41 cellular contexts compared by ENCODE assay signal in the genomic region with DNA sequence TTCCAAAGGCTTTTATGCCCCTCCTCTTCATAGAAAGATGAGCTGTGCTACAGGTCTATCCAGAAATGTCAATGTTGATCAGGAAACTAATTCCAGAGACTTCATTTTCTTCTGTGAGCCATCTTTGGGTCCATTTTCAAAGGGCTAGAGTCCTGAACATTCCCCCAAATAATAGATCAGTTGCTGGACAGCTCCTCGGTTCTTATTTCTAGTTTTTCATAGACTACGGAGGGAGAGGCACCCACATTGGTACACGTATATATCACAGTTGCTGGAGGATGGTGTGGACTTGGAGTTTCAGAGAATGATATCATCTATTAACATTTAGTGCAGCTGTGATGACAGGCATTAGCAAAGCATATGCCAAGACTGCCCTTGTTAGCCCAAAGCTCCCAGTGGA. TPM values are rescaled to one million over a fixed set of nuclear protein-coding genes. Genes with fewer than 3 reads are reported as not detected.
"Had no signal": no experiment of that assay in that cellular context is flagged by ENCODE, and none has a peak within 500 bp of the region (broad histone marks: within the 10 kb centered on the region; RNA-seq: fewer than 3 reads in every experiment).

No MANE protein-coding gene starts in this region.

- H3K27me3 ChIP-seq: ascending aorta, cardiac muscle cell had no signal

- H3K36me3 Mint-ChIP-seq: activated CD8-positive, alpha-beta memory T cell treated with anti-CD3 and anti-CD28 coated beads, Interleukin-2, amount 10 ng/mL, durations not matched to agents 7 days and 5 days; activated naive CD4-positive, alpha-beta T cell treated with anti-CD3 and anti-CD28 coated beads, Interleukin-2, amount 10 ng/mL, durations not matched to agents 7 days and 5 days; activated naive CD4-positive, alpha-beta T cell treated with anti-CD3 and anti-CD28 coated beads, Interleukin-2, amount 50 U/mL, for 24 hours; activated naive CD8-positive, alpha-beta T cell treated with anti-CD3 and anti-CD28 coated beads, Interleukin-2, amount 10 ng/mL, durations not matched to agents 7 days and 5 days had no signal

- ATAC-seq: activated CD4-positive, alpha-beta T cell treated with anti-CD3 and anti-CD28 coated beads for 36 hours; activated CD4-positive, CD25-positive, alpha-beta regulatory T cell treated with anti-CD3 and anti-CD28 coated beads, Interleukin-2, amount 50 U/mL, for 24 hours; activated CD8-positive, alpha-beta memory T cell treated with anti-CD3 and anti-CD28 coated beads, Interleukin-2, amount 10 ng/mL, durations not matched to agents 7 days and 5 days; activated CD8-positive, alpha-beta T cell treated with anti-CD3 and anti-CD28 coated beads, Interleukin-2, amount 10 ng/mL, durations not matched to agents 7 days and 5 days; activated naive CD8-positive, alpha-beta T cell treated with anti-CD3 and anti-CD28 coated beads, Interleukin-2, amount 50 U/mL, for 24 hours had no signal

- H3K4me3 Mint-ChIP-seq: activated B cell treated with CpG ODN at 0.5 μM for 24 hours; activated CD4-positive, alpha-beta memory T cell treated with anti-CD3 and anti-CD28 coated beads, Interleukin-2, amount 10 ng/mL, durations not matched to agents 7 days and 5 days; activated CD4-positive, alpha-beta T cell treated with anti-CD3 and anti-CD28 coated beads for 36 hours; activated CD4-positive, alpha-beta T cell treated with anti-CD3 and anti-CD28 coated beads, Interleukin-2, amount 10 ng/mL, durations not matched to agents 7 days and 5 days; activated CD8-positive, alpha-beta memory T cell treated with anti-CD3 and anti-CD28 coated beads, Interleukin-2, amount 10 ng/mL, durations not matched to agents 7 days and 5 days; activated CD8-positive, alpha-beta T cell treated with anti-CD3 and anti-CD28 coated beads, Interleukin-2, amount 10 ng/mL, durations not matched to agents 7 days and 5 days; activated naive CD4-positive, alpha-beta T cell treated with anti-CD3 and anti-CD28 coated beads, Interleukin-2, amount 10 ng/mL, durations not matched to agents 7 days and 5 days; activated naive CD4-positive, alpha-beta T cell treated with anti-CD3 and anti-CD28 coated beads, Interleukin-2, amount 50 U/mL, for 24 hours; activated naive CD8-positive, alpha-beta T cell; activated naive CD8-positive, alpha-beta T cell treated with anti-CD3 and anti-CD28 coated beads, Interleukin-2, amount 10 ng/mL, durations not matched to agents 7 days and 5 days; activated naive CD8-positive, alpha-beta T cell treated with anti-CD3 and anti-CD28 coated beads, Interleukin-2, amount 50 U/mL, for 24 hours; activated T-cell treated with anti-CD3 and anti-CD28 coated beads, Interleukin-2, amount 50 U/mL, for 24 hours; brain; central memory CD8-positive, alpha-beta T cell; T-helper 1 cell treated with Interleukin-12 subunit alpha and Interleukin-12 subunit beta and Interleukin-4 antibody, amounts not matched to agents 30 μg/mL and 1 μg/mL, for 36 hours; T-helper 2 cell treated with Interferon-gamma antibody and Interleukin-4, amounts not matched to agents 5 μg/mL and 100 μg/mL, for 36 hours had no signal

- H3K9me3 Mint-ChIP-seq: activated B cell treated with CpG ODN at 0.5 μM for 24 hours; activated CD4-positive, alpha-beta memory T cell treated with anti-CD3 and anti-CD28 coated beads, Interleukin-2, amount 10 ng/mL, durations not matched to agents 7 days and 5 days; activated naive CD4-positive, alpha-beta T cell treated with anti-CD3 and anti-CD28 coated beads, Interleukin-2, amount 10 ng/mL, durations not matched to agents 7 days and 5 days; activated naive CD4-positive, alpha-beta T cell treated with anti-CD3 and anti-CD28 coated beads, Interleukin-2, amount 50 U/mL, for 24 hours; activated naive CD8-positive, alpha-beta T cell treated with anti-CD3 and anti-CD28 coated beads, Interleukin-2, amount 50 U/mL, for 24 hours; activated T-cell treated with anti-CD3 and anti-CD28 coated beads, Interleukin-2, amount 50 U/mL, for 24 hours; activated T-helper 2 cell treated with anti-CD3 and anti-CD28 coated beads, Interferon-gamma antibody, Interleukin-2, Interleukin-4, amounts not matched to agents 10 μg/mL and 5 μg/mL and 100 μg/mL, durations not matched to agents 14 hours and 24 hours and 36 hours; central memory CD8-positive, alpha-beta T cell had no signal

- H3K4me1 ChIP-seq: ascending aorta had no signal

- H3K27me3 Mint-ChIP-seq: activated B cell treated with CpG ODN at 0.5 μM for 24 hours; activated CD4-positive, alpha-beta memory T cell treated with anti-CD3 and anti-CD28 coated beads, Interleukin-2, amount 10 ng/mL, durations not matched to agents 7 days and 5 days; activated CD4-positive, alpha-beta T cell treated with anti-CD3 and anti-CD28 coated beads, Interleukin-2, amount 10 ng/mL, durations not matched to agents 7 days and 5 days; activated CD8-positive, alpha-beta memory T cell treated with anti-CD3 and anti-CD28 coated beads, Interleukin-2, amount 10 ng/mL, durations not matched to agents 7 days and 5 days; activated naive CD4-positive, alpha-beta T cell treated with anti-CD3 and anti-CD28 coated beads, Interleukin-2, amount 10 ng/mL, durations not matched to agents 7 days and 5 days had no signal

- H3K27ac Mint-ChIP-seq: activated B cell treated with CpG ODN at 0.5 μM for 24 hours; activated CD4-positive, alpha-beta memory T cell treated with anti-CD3 and anti-CD28 coated beads, Interleukin-2, amount 10 ng/mL, durations not matched to agents 7 days and 5 days; activated CD4-positive, alpha-beta T cell treated with anti-CD3 and anti-CD28 coated beads for 36 hours; activated CD4-positive, alpha-beta T cell treated with anti-CD3 and anti-CD28 coated beads, Interleukin-2, amount 10 ng/mL, durations not matched to agents 7 days and 5 days; activated CD8-positive, alpha-beta memory T cell treated with anti-CD3 and anti-CD28 coated beads, Interleukin-2, amount 10 ng/mL, durations not matched to agents 7 days and 5 days; activated CD8-positive, alpha-beta T cell treated with anti-CD3 and anti-CD28 coated beads, Interleukin-2, amount 10 ng/mL, durations not matched to agents 7 days and 5 days; activated naive CD4-positive, alpha-beta T cell treated with anti-CD3 and anti-CD28 coated beads, Interleukin-2, amount 10 ng/mL, durations not matched to agents 7 days and 5 days; activated naive CD4-positive, alpha-beta T cell treated with anti-CD3 and anti-CD28 coated beads, Interleukin-2, amount 50 U/mL, for 24 hours; activated naive CD8-positive, alpha-beta T cell; activated naive CD8-positive, alpha-beta T cell treated with anti-CD3 and anti-CD28 coated beads, Interleukin-2, amount 10 ng/mL, durations not matched to agents 7 days and 5 days; activated naive CD8-positive, alpha-beta T cell treated with anti-CD3 and anti-CD28 coated beads, Interleukin-2, amount 50 U/mL, for 24 hours; activated T-cell treated with anti-CD3 and anti-CD28 coated beads, Interleukin-2, amount 50 U/mL, for 24 hours; activated T-helper 2 cell treated with anti-CD3 and anti-CD28 coated beads, Interferon-gamma antibody, Interleukin-2, Interleukin-4, amounts not matched to agents 10 μg/mL and 5 μg/mL and 100 μg/mL, durations not matched to agents 14 hours and 24 hours and 36 hours; brain; T-helper 1 cell treated with Interleukin-12 subunit alpha and Interleukin-12 subunit beta and Interleukin-4 antibody, amounts not matched to agents 30 μg/mL and 1 μg/mL, for 36 hours; T-helper 2 cell treated with Interferon-gamma antibody and Interleukin-4, amounts not matched to agents 5 μg/mL and 100 μg/mL, for 36 hours had no signal

- DNase-seq: activated B cell treated with CpG ODN at 0.5 μM for 24 hours; activated CD4-positive, alpha-beta memory T cell treated with anti-CD3 and anti-CD28 coated beads, Interleukin-2, amount 10 ng/mL, durations not matched to agents 7 days and 5 days; activated CD4-positive, alpha-beta T cell treated with anti-CD3 and anti-CD28 coated beads for 1 hour; activated CD4-positive, alpha-beta T cell treated with anti-CD3 and anti-CD28 coated beads for 36 hours; activated CD4-positive, alpha-beta T cell treated with anti-CD3 and anti-CD28 coated beads for 48 hours; activated CD4-positive, alpha-beta T cell treated with anti-CD3 and anti-CD28 coated beads, Interleukin-2, amount 10 ng/mL, durations not matched to agents 7 days and 5 days; activated CD4-positive, alpha-beta T cell treated with anti-CD3 and anti-CD28 coated beads, Interleukin-2, amount 50 U/mL, for 48 hours; activated CD8-positive, alpha-beta memory T cell treated with anti-CD3 and anti-CD28 coated beads for 24 hours; activated CD8-positive, alpha-beta memory T cell treated with anti-CD3 and anti-CD28 coated beads, Interleukin-2, amount 10 ng/mL, durations not matched to agents 7 days and 5 days; activated CD8-positive, alpha-beta memory T cell treated with anti-CD3 and anti-CD28 coated beads, Interleukin-2, amount 50 U/mL, for 48 hours; activated CD8-positive, alpha-beta T cell treated with anti-CD3 and anti-CD28 coated beads, Interleukin-2, amount 10 ng/mL, durations not matched to agents 7 days and 5 days; activated effector memory CD4-positive, alpha-beta T cell treated with Interleukin-2 at 50 U/mL for 16 hours; activated gamma-delta T cell; activated naive CD4-positive, alpha-beta T cell treated with anti-CD3 and anti-CD28 coated beads, Interleukin-2, amount 10 ng/mL, durations not matched to agents 7 days and 5 days; activated naive CD4-positive, alpha-beta T cell treated with Interleukin-2 at 50 U/mL for 16 hours; activated naive CD8-positive, alpha-beta T cell treated with anti-CD3 and anti-CD28 coated beads, Interleukin-2, amount 10 ng/mL, durations not matched to agents 7 days and 5 days; activated naive CD8-positive, alpha-beta T cell treated with anti-CD3 and anti-CD28 coated beads, Interleukin-2, amount 50 U/mL, for 24 hours; activated T-cell treated with anti-CD3 and anti-CD28 coated beads, Interleukin-2, amount 50 U/mL, for 24 hours; activated T-cell treated with anti-CD3 and anti-CD28 coated beads, Interleukin-2, amount 50 U/mL, for 48 hours; amygdala; anterior cingulate cortex; caudate nucleus; cerebellar nuclear complex; T-helper 1 cell; T-helper 2 cell; T-helper 9 cell had no signal

- H3K4me1 Mint-ChIP-seq: activated B cell treated with CpG ODN at 0.5 μM for 24 hours; activated CD4-positive, alpha-beta memory T cell treated with anti-CD3 and anti-CD28 coated beads, Interleukin-2, amount 10 ng/mL, durations not matched to agents 7 days and 5 days; activated CD4-positive, alpha-beta T cell treated with anti-CD3 and anti-CD28 coated beads for 36 hours; activated CD4-positive, alpha-beta T cell treated with anti-CD3 and anti-CD28 coated beads, Interleukin-2, amount 10 ng/mL, durations not matched to agents 7 days and 5 days; activated CD8-positive, alpha-beta memory T cell treated with anti-CD3 and anti-CD28 coated beads, Interleukin-2, amount 10 ng/mL, durations not matched to agents 7 days and 5 days; activated naive CD4-positive, alpha-beta T cell treated with anti-CD3 and anti-CD28 coated beads, Interleukin-2, amount 10 ng/mL, durations not matched to agents 7 days and 5 days; activated naive CD4-positive, alpha-beta T cell treated with anti-CD3 and anti-CD28 coated beads, Interleukin-2, amount 50 U/mL, for 24 hours; activated naive CD8-positive, alpha-beta T cell treated with anti-CD3 and anti-CD28 coated beads, Interleukin-2, amount 10 ng/mL, durations not matched to agents 7 days and 5 days; activated naive CD8-positive, alpha-beta T cell treated with anti-CD3 and anti-CD28 coated beads, Interleukin-2, amount 50 U/mL, for 24 hours; brain; central memory CD8-positive, alpha-beta T cell had no signal

- H3K4me3 ChIP-seq: ascending aorta, cardiac muscle cell had no signal

- H3K9me3 ChIP-seq: ascending aorta had no signal

- FAIRE-seq: bronchial epithelial cell, TTC549 had no signal

- H3K27ac ChIP-seq: ascending aorta, cardiac muscle cell, VCaP had no signal

- H3K36me3 ChIP-seq: ascending aorta, cardiac muscle cell had no signal

RNA-seq across cellular contexts. Expression of a gene that starts 59.1 kb away (rescaled TPM):
- total RNA-seq: activated B cell treated with CpG ODN at 0.5 μM for 24 hours; activated CD4-positive, alpha-beta memory T cell treated with anti-CD3 and anti-CD28 coated beads, Interleukin-2, amount 10 ng/mL, durations not matched to agents 7 days and 5 days; activated CD4-positive, alpha-beta T cell treated with anti-CD3 and anti-CD28 coated beads, Interleukin-2, amount 10 ng/mL, durations not matched to agents 7 days and 5 days; activated CD8-positive, alpha-beta memory T cell treated with anti-CD3 and anti-CD28 coated beads, Interleukin-2, amount 10 ng/mL, durations not matched to agents 7 days and 5 days; activated CD8-positive, alpha-beta T cell treated with anti-CD3 and anti-CD28 coated beads, Interleukin-2, amount 10 ng/mL, durations not matched to agents 7 days and 5 days; activated naive CD8-positive, alpha-beta T cell treated with anti-CD3 and anti-CD28 coated beads, Interleukin-2, amount 10 ng/mL, durations not matched to agents 7 days and 5 days; ascending aorta; bronchial epithelial cell; chondrocyte had no signal
- polyA plus RNA-seq: adipose tissue had no signal
